ENCODE assay signal across 18 cellular contexts in genomic region chr6:115195239-115195638, GRCh38.
DNase-seq lines count a peak whose midpoint lies in the region; ATAC-seq and TF ChIP-seq lines count a peak whose summit lies in the region.
"Had no signal": no experiment of that assay in that cellular context is flagged by ENCODE, and none has a peak within 500 bp of the region (broad histone marks: within the 10 kb centered on the region; RNA-seq: fewer than 3 reads in every experiment).

No MANE protein-coding gene starts in this region.

- intact Hi-C loops in left ventricle myocardium superior (cut with micrococcal nuclease) (no loop called here), right cardiac atrium (cut with DNase I) (no loop called here), A673 (cut with micrococcal nuclease; ENCODE audit: unreplicated experiment) (no loop called here)

- ATAC-seq in left ventricle myocardium superior (peak; percentile 50), right cardiac atrium (no peak)
- ATAC-seq: CD8-positive, alpha-beta T cell; PC-3; SK-N-SH treated with all-trans-retinoic acid at 6 μM for 48 hours had no signal

- H3K9me3 ChIP-seq in right cardiac atrium (ENCODE audit: control insufficient read depth, low read length) (no peaks in the 10 kb centered on the region), A673 (ENCODE audit: low read depth, low read length, poor library complexity, severe bottlenecking) (no peaks in the 10 kb centered on the region)

- BruUV-seq in A673 (replicated peaks; lab: Mats Ljungman, UMichigan): no TSS peak

- H3K27me3 ChIP-seq in right cardiac atrium (ENCODE audit: control insufficient read depth, insufficient read depth): no peaks in the 10 kb centered on the region
- H3K27me3 ChIP-seq in A673 (replicated peaks; ENCODE audit: insufficient read depth, low read depth, low read length, poor library complexity): no peaks in the 10 kb centered on the region

- H3K27ac ChIP-seq in right cardiac atrium (ENCODE audit: low read length): no peak overlapping the region
- H3K27ac ChIP-seq in A673 (ENCODE audit: low read depth, low read length, poor library complexity, severe bottlenecking): no peak overlapping the region

- 49% methylated on average over 1 of the region's 1 CpG for WGBS in right cardiac atrium

- H3K4me1 ChIP-seq in right cardiac atrium (ENCODE audit: control insufficient read depth, insufficient read depth, low read length): no peaks in the 10 kb centered on the region
- no peaks in the 10 kb centered on the region for H3K4me1 ChIP-seq in A673 (ENCODE audit: insufficient read depth, low read length, poor library complexity, severe bottlenecking)

- no peak overlapping the region for H3K4me3 ChIP-seq in right cardiac atrium (ENCODE audit: low read length)
- H3K4me3 ChIP-seq in A673 (ENCODE audit: low read depth, low read length, poor library complexity, severe bottlenecking): no peak overlapping the region

- H3K36me3 ChIP-seq in A673 (ENCODE audit: insufficient read depth, low read length, poor library complexity, severe bottlenecking): no peaks in the 10 kb centered on the region

- DNase-seq in NCI-H1417 (lab: John Stamatoyannopoulos, UW) (peak in 2 of 3 experiments; percentile 16 to 50), NCI-H1417 treated with DMSO at 0.1 percent for 48 hours (lab: John Stamatoyannopoulos, UW) (no peak), left ventricle myocardium superior (no peak), right cardiac atrium (no peak), NCI-H69 (lab: John Stamatoyannopoulos, UW) (peak; percentile 5), amniotic stem cell (lab: John Stamatoyannopoulos, UW) (no peak), A673 (ENCODE audit: low spot score) (no peak), NCI-H2081 treated with DMSO at 0.1 percent for 48 hours (lab: John Stamatoyannopoulos, UW) (no peak)
- DNase-seq: 8988T; AML-193; C1 segment of cervical spinal cord; Calu3; CD8-positive, alpha-beta T cell; DMS79; NCI-H187; NCI-H2171 treated with DMSO at 0.1 percent for 48 hours; PC-3 had no signal

- TF ChIP-seq CTCF in A673 (conservative IDR thresholded peaks at IDR 0.05; ENCODE audit: low read depth, low read length): no peak

- POLR2A ChIA-PET in A673 (lab: Charles Lee; ENCODE audit: low non-redundant PET): no interaction called here

- CTCF ChIA-PET in A673 (lab: Charles Lee): no interaction called here

Comparison
In these comparisons a context has a peak if more than half of its experiments do, and no peak if none do; other contexts are left out.
1. DNase-seq: peak in NCI-H1417 (2 of 3) and NCI-H69 (single experiment); none in NCI-H1417 treated with DMSO at 0.1 percent for 48 hours (single experiment), left ventricle myocardium superior (single experiment), right cardiac atrium (0 of 3), amniotic stem cell (single experiment), A673 (single experiment) and NCI-H2081 treated with DMSO at 0.1 percent for 48 hours (single experiment).